8 cellular contexts compared by ENCODE assay signal in the genomic region with DNA sequence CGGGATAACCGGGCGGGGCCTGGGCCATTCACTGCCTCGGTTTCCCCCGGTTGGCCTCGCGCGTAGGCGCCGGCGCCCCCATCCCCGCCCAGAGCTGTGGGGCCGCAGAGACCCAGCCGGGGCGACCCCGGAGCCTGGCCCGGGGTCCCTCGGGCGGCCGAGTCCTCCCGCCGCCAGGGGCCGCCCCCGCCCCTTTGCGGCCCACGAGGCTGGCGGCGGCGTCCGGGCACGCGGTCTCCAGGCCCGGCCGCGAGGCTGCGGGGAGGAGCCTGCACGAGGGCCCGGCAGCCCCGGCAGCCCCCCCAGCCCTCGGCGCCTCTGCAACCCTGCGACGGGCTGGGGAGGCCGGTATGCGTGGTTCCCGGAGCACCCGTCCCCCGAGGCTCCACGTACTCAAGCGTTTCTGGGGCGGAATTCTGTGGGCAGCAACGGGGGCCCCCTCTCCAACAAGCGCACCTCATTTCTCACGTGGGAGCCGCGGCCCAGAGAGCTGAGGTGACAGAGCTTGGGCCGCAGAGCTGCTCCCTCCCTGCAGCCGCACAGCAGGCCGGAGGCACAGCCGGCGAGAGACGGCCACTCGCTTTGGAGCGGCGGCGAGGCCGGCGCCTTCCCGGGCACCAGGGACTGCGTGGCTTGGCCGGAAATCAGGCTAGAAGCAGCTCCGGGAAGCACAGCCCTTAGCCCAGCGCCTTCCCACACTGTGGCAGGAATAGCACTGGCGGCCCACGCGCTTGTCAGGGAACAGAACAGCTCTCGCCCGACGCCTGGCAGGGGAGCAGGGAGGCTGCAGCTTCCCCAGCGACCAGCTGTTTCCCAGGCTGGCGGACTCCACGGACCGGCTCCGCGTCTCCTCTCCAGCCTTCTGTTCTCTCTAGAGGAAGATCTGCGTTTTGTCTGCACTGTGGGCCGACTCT. TPM values are rescaled to one million over a fixed set of nuclear protein-coding genes. Genes with fewer than 3 reads are reported as not detected.
DNase-seq lines count a peak whose midpoint lies in the region; ATAC-seq, FAIRE-seq and TF ChIP-seq lines count a peak whose summit lies in the region.

No MANE protein-coding gene starts in this region.

- intact Hi-C loops in activated CD8-positive, alpha-beta T cell treated with anti-CD3 and anti-CD28 coated beads for 36 hours (cut with micrococcal nuclease): no loop called here
- intact Hi-C loops in mucosa of descending colon (cut with DNase I, micrococcal nuclease): no loop called here

- CTCF ChIA-PET in activated CD8-positive, alpha-beta T cell treated with anti-CD3 and anti-CD28 coated beads for 36 hours (lab: Charles Lee): interaction anchor here (1.0 to 2.9 kb wide), 5 partner anchors 10 to 275 kb away, joined by 4 to 16 read pairs (median 6); a partner anchor contains a TSS

- peaks cover 58% of the 10 kb centered on the region for H3K4me1 Mint-ChIP-seq in activated CD8-positive, alpha-beta T cell treated with anti-CD3 and anti-CD28 coated beads for 36 hours (ENCODE audit: low read depth)
- H3K4me1 Mint-ChIP-seq in endothelial cell (ENCODE audit: unreplicated experiment): peaks cover 38% of the 10 kb centered on the region
- peaks cover 70% of the 10 kb centered on the region for H3K4me1 Mint-ChIP-seq in stimulated activated naive CD8-positive, alpha-beta T cell treated with anti-CD3 and anti-CD28 coated beads, Interleukin-15, Interleukin-2, amounts not matched to agents 100 ng/mL and 50 ng/mL, for 24 hours (ENCODE audit: low read depth)

- DNase-seq in GM12891 (ENCODE audit: insufficient read length, low spot score) (peak; percentile 65), NCI-H1092 (lab: John Stamatoyannopoulos, UW) (peak; percentile 43), endothelial cell (ENCODE audit: low spot score) (peak; percentile 65), mucosa of descending colon (peak in 2 of 3 donors; percentile 49 to 76), GDM1 (lab: John Stamatoyannopoulos, UW) (no peak)
- peak; percentile 69 for DNase-seq in activated CD8-positive, alpha-beta T cell treated with anti-CD3 and anti-CD28 coated beads for 36 hours

- no peaks in the 10 kb centered on the region for H3K27me3 Mint-ChIP-seq in activated CD8-positive, alpha-beta T cell treated with anti-CD3 and anti-CD28 coated beads for 36 hours
- H3K27me3 Mint-ChIP-seq in endothelial cell (ENCODE audit: unreplicated experiment): peaks cover 28% of the 10 kb centered on the region
- H3K27me3 Mint-ChIP-seq in stimulated activated naive CD8-positive, alpha-beta T cell treated with anti-CD3 and anti-CD28 coated beads, Interleukin-15, Interleukin-2, amounts not matched to agents 100 ng/mL and 50 ng/mL, for 24 hours: no peaks in the 10 kb centered on the region

- H3K27ac Mint-ChIP-seq in activated CD8-positive, alpha-beta T cell treated with anti-CD3 and anti-CD28 coated beads for 36 hours: peak overlapping the region; percentile 99
- H3K27ac Mint-ChIP-seq in endothelial cell (ENCODE audit: unreplicated experiment): peak overlapping the region; percentile 70
- peak overlapping the region; percentile 97 for H3K27ac Mint-ChIP-seq in stimulated activated naive CD8-positive, alpha-beta T cell treated with anti-CD3 and anti-CD28 coated beads, Interleukin-15, Interleukin-2, amounts not matched to agents 100 ng/mL and 50 ng/mL, for 24 hours

- H3K36me3 Mint-ChIP-seq in activated CD8-positive, alpha-beta T cell treated with anti-CD3 and anti-CD28 coated beads for 36 hours (ENCODE audit: low read depth): peaks cover 50% of the 10 kb centered on the region
- H3K36me3 Mint-ChIP-seq in endothelial cell (ENCODE audit: low read depth, unreplicated experiment): peaks cover 31% of the 10 kb centered on the region
- H3K36me3 Mint-ChIP-seq in stimulated activated naive CD8-positive, alpha-beta T cell treated with anti-CD3 and anti-CD28 coated beads, Interleukin-15, Interleukin-2, amounts not matched to agents 100 ng/mL and 50 ng/mL, for 24 hours (ENCODE audit: low read depth): peaks cover 39% of the 10 kb centered on the region

- H3K36me3 ChIP-seq in mucosa of descending colon (ENCODE audit: low read depth): no peaks in the 10 kb centered on the region

- H3K4me1 ChIP-seq in mucosa of descending colon (ENCODE audit: low read depth): peaks cover 19% of the 10 kb centered on the region

- TF ChIP-seq POLR2A in GM12891 (IDR thresholded peaks at IDR 0.05; ENCODE audit: low read depth, low read length): no peak; the same call in none of the 2 replicates

- POLR2A ChIA-PET in activated CD8-positive, alpha-beta T cell treated with anti-CD3 and anti-CD28 coated beads for 36 hours (lab: Charles Lee): interaction anchor here (0.6 to 11.3 kb wide), 24 partner anchors 9 to 806 kb away, joined by 3 to 96 read pairs (median 4); a partner anchor contains a TSS

- no peaks in the 10 kb centered on the region for H3K9me3 ChIP-seq in mucosa of descending colon

- peak; percentile 78 for FAIRE-seq in GM12891 (lab: Jason Lieb, UNC)

- no peak for TF ChIP-seq CTCF in activated CD8-positive, alpha-beta T cell treated with anti-CD3 and anti-CD28 coated beads for 36 hours (IDR thresholded peaks at IDR 0.05)
- TF ChIP-seq CTCF in endothelial cell (IDR thresholded peaks at IDR 0.05; ENCODE audit: unreplicated experiment) (no peak), mucosa of descending colon (IDR thresholded peaks at IDR 0.05) (no peak)

- peak overlapping the region; percentile 92 for H3K4me3 Mint-ChIP-seq in activated CD8-positive, alpha-beta T cell treated with anti-CD3 and anti-CD28 coated beads for 36 hours
- H3K4me3 Mint-ChIP-seq in endothelial cell (ENCODE audit: unreplicated experiment): peak overlapping the region; percentile 71
- H3K4me3 Mint-ChIP-seq in stimulated activated naive CD8-positive, alpha-beta T cell treated with anti-CD3 and anti-CD28 coated beads, Interleukin-15, Interleukin-2, amounts not matched to agents 100 ng/mL and 50 ng/mL, for 24 hours: peak overlapping the region; percentile 88

- no peaks in the 10 kb centered on the region for H3K9me3 Mint-ChIP-seq in activated CD8-positive, alpha-beta T cell treated with anti-CD3 and anti-CD28 coated beads for 36 hours
- no peaks in the 10 kb centered on the region for H3K9me3 Mint-ChIP-seq in endothelial cell (ENCODE audit: unreplicated experiment)
- H3K9me3 Mint-ChIP-seq in stimulated activated naive CD8-positive, alpha-beta T cell treated with anti-CD3 and anti-CD28 coated beads, Interleukin-15, Interleukin-2, amounts not matched to agents 100 ng/mL and 50 ng/mL, for 24 hours: no peaks in the 10 kb centered on the region

- peak; percentile 1 for ATAC-seq in activated CD8-positive, alpha-beta T cell treated with anti-CD3 and anti-CD28 coated beads for 36 hours
- ATAC-seq in mucosa of descending colon (peak; percentile 19), HG03108 (IDR thresholded peaks at IDR 0.05; ENCODE audit: unreplicated experiment) (no peak)

- H3K4me3 ChIP-seq in mucosa of descending colon: peak overlapping the region; percentile 34

TF ChIP-seq in GM12891, 5 proteins besides CTCF, POLR2A, EP300 and RAD21:
- TF ChIP-seq SPI1 (IDR thresholded peaks at IDR 0.05; ENCODE audit: low read depth, low read length) (no peak), TAF1 (IDR thresholded peaks at IDR 0.05; ENCODE audit: low read depth, low read length) (0 out of 2 replicates have a peak, but pooled peaks have one; percentile 23), PAX5 (IDR thresholded peaks at IDR 0.05; ENCODE audit: insufficient read depth, low read length, severe bottlenecking) (no peak), POLR2AphosphoS5 (IDR thresholded peaks at IDR 0.05; ENCODE audit: low read depth, low read length) (peak; percentile 51; the same call in 1 of the 2 replicates), POU2F2 (IDR thresholded peaks at IDR 0.05; ENCODE audit: low read depth, low read length) (no peak)

RNA-seq across cellular contexts. Expression of a gene that starts 0.9 kb away (rescaled TPM):
- polyA plus RNA-seq in GM12891 (2012; ENCODE audit: low read depth, missing spikeins): 184 TPM
- 100 to 1,000 TPM; 143 to 145 TPM for total RNA-seq in activated CD8-positive, alpha-beta T cell treated with anti-CD3 and anti-CD28 coated beads for 36 hours
- total RNA-seq in endothelial cell (ENCODE audit: unreplicated experiment) (132 TPM), mucosa of descending colon (10 to 100 TPM in 1 of 3 donors, 1 to 10 TPM in 2; 5.6 to 13.2 (median 8.4) TPM)

RNA-seq across cellular contexts. Expression of a gene that starts 40.8 kb away (rescaled TPM):
- polyA plus RNA-seq in GM12891 (2012; ENCODE audit: low read depth, missing spikeins): 39.0 TPM
- total RNA-seq in activated CD8-positive, alpha-beta T cell treated with anti-CD3 and anti-CD28 coated beads for 36 hours: 10 to 100 TPM; 44.8 to 48.8 TPM
- total RNA-seq in endothelial cell (ENCODE audit: unreplicated experiment) (51.8 TPM), mucosa of descending colon (10 to 100 TPM; 29.1 to 34.0 (median 29.6) TPM)
